In the genomic region with DNA sequence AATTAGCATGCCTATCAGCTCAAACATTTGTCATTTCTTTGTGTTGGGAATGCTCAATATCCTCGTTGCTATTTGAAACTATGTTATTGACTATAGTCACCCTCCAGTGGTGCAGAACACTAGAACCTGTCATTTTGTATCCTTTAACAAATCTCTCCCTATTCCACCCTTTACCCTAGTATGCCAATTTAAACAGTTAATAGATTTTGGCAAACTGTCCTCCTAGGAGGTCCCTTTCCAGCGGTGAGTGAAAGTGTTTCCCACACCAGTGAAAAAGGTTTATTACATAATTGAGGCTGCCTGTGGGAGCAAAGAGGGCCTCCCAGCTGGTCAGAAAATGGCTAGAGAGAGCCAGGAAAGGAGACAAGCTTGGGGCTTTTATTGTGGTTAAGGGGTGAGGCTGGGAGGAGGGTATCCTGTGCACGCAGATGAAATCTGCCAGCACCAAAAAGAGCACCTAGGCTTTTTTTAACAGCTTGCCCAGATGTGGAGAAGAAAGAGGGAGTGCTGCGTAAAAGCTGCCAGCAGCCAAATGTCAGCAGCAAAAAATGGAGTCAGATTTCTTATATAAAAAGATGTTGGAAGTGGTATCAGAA, we compare ENCODE assay signal across 2 cellular contexts.
TF ChIP-seq lines count a peak whose summit lies in the region.

No MANE protein-coding gene starts in this region.

TF ChIP-seq in GM12891, 5 proteins besides CTCF, POLR2A, EP300 and RAD21:
- TF ChIP-seq TAF1 (IDR thresholded peaks at IDR 0.05; ENCODE audit: low read depth, low read length) (no peak), PAX5 (IDR thresholded peaks at IDR 0.05; ENCODE audit: insufficient read depth, low read length, severe bottlenecking) (no peak), POLR2AphosphoS5 (IDR thresholded peaks at IDR 0.05; ENCODE audit: low read depth, low read length) (no peak), SPI1 (IDR thresholded peaks at IDR 0.05; ENCODE audit: low read depth, low read length) (no peak), POU2F2 (IDR thresholded peaks at IDR 0.05; ENCODE audit: low read depth, low read length) (no peak)

TF ChIP-seq in GM12878, 131 proteins besides CTCF, POLR2A, EP300 and RAD21:
- TF ChIP-seq RUNX3 (IDR thresholded peaks at IDR 0.05; ENCODE audit: low read length) (peak; percentile 52), IRF5 (IDR thresholded peaks at IDR 0.05; ENCODE audit: borderline replicate concordance) (no peak), YY1 (IDR thresholded peaks at IDR 0.05; ENCODE audit: low read depth, low read length) (no peak), JUNB (IDR thresholded peaks at IDR 0.05) (no peak)
